In genomic region chr10:71912431-71912830, GRCh38 we compare ENCODE assay signal across 18 cellular contexts. TPM values are rescaled to one million over a fixed set of nuclear protein-coding genes. Genes with fewer than 3 reads are reported as not detected.
DNase-seq lines count a peak whose midpoint lies in the region; ATAC-seq, FAIRE-seq and TF ChIP-seq lines count a peak whose summit lies in the region.
"Had no signal": no experiment of that assay in that cellular context is flagged by ENCODE, and none has a peak within 500 bp of the region (broad histone marks: within the 10 kb centered on the region; RNA-seq: fewer than 3 reads in every experiment).

No MANE protein-coding gene starts in this region.

- H2AFZ ChIP-seq in astrocyte (ENCODE audit: low read depth, low read length) = no peak overlapping the region

- intact Hi-C loops in sigmoid colon (cut with DNase I) = no loop called here

- H4K20me1 ChIP-seq in astrocyte (ENCODE audit: insufficient read depth, low read length) = no peaks in the 10 kb centered on the region

- no peak overlapping the region for H3K27ac Mint-ChIP-seq in astrocyte (ENCODE audit: unreplicated experiment)
- H3K27ac Mint-ChIP-seq: activated CD8-positive, alpha-beta T cell treated with anti-CD3 and anti-CD28 coated beads for 36 hours had no signal

- no peaks in the 10 kb centered on the region for H3K79me2 ChIP-seq in astrocyte (ENCODE audit: insufficient read depth, low read length)

- H3K9me3 ChIP-seq in astrocyte (ENCODE audit: insufficient read depth, low read depth, low read length) (no peaks in the 10 kb centered on the region), sigmoid colon (no peaks in the 10 kb centered on the region)

- TF ChIP-seq POLR2A in sigmoid colon (IDR thresholded peaks at IDR 0.05) = no peak

- no peaks in the 10 kb centered on the region for H3K36me3 Mint-ChIP-seq in astrocyte (ENCODE audit: low read depth, unreplicated experiment)

- no peak for TF ChIP-seq EP300 in sigmoid colon (IDR thresholded peaks at IDR 0.05)

- H3K9ac ChIP-seq in astrocyte (ENCODE audit: low read length) = no peak overlapping the region

- DNase-seq in ACHN (peak; percentile 56), H7 (peak; percentile 66), astrocyte (ENCODE audit: low read depth) (no peak), glomerular visceral epithelial cell (ENCODE audit: extremely low spot score) (peak; percentile 15), sigmoid colon (no peak), NCI-H1092 (lab: John Stamatoyannopoulos, UW) (no peak)
- DNase-seq in activated CD4-positive, CD25-positive, alpha-beta regulatory T cell (lab: John Stamatoyannopoulos, UW) = no peak
- DNase-seq: activated CD8-positive, alpha-beta T cell treated with anti-CD3 and anti-CD28 coated beads for 36 hours; naive thymus-derived CD4-positive, alpha-beta T cell; NCI-H146; NCI-H510A; trophoblast cell had no signal

- peaks cover 12% of the 10 kb centered on the region for H3K9me3 Mint-ChIP-seq in astrocyte (ENCODE audit: unreplicated experiment)

- H3K4me3 Mint-ChIP-seq in astrocyte (ENCODE audit: unreplicated experiment) = no peak overlapping the region
- H3K4me3 Mint-ChIP-seq: activated CD8-positive, alpha-beta T cell treated with anti-CD3 and anti-CD28 coated beads for 36 hours; naive thymus-derived CD4-positive, alpha-beta T cell had no signal

- ATAC-seq in HG03354 (IDR thresholded peaks at IDR 0.05; ENCODE audit: poor library complexity, severe bottlenecking, unreplicated experiment) = no peak
- ATAC-seq: activated CD8-positive, alpha-beta T cell treated with anti-CD3 and anti-CD28 coated beads for 36 hours; naive thymus-derived CD4-positive, alpha-beta T cell had no signal

- peaks cover 2% of the 10 kb centered on the region for H3K4me1 Mint-ChIP-seq in astrocyte (ENCODE audit: low read depth, unreplicated experiment)

- H3K36me3 ChIP-seq in H7 (replicated peaks; ENCODE audit: control insufficient read depth, insufficient read depth, low read length) (no peaks in the 10 kb centered on the region), astrocyte (ENCODE audit: insufficient read depth, low read length) (no peaks in the 10 kb centered on the region), sigmoid colon (no peaks in the 10 kb centered on the region)

- H3K4me2 ChIP-seq in astrocyte (ENCODE audit: low read length) = no peak overlapping the region

- H3K27ac ChIP-seq in astrocyte (ENCODE audit: low read depth, low read length) (no peak overlapping the region), sigmoid colon (no peak overlapping the region)
- H3K27ac ChIP-seq: epithelial cell of prostate, skin epidermis had no signal

- no peaks in the 10 kb centered on the region for H3K27me3 ChIP-seq in H7 (ENCODE audit: control insufficient read depth, insufficient read depth, low read length)
- peaks cover 2% of the 10 kb centered on the region for H3K27me3 ChIP-seq in astrocyte (ENCODE audit: insufficient read depth, low read length)
- H3K27me3 ChIP-seq in sigmoid colon = no peaks in the 10 kb centered on the region

- FAIRE-seq in astrocyte (lab: Jason Lieb, UNC) = no peak
- FAIRE-seq: GM18507, GM19239, TTC549 had no signal

- peaks cover 7% of the 10 kb centered on the region for H3K27me3 Mint-ChIP-seq in astrocyte (ENCODE audit: low read depth, unreplicated experiment)
- H3K27me3 Mint-ChIP-seq: activated CD8-positive, alpha-beta T cell treated with anti-CD3 and anti-CD28 coated beads for 36 hours had no signal

- peak; percentile 15 for TF ChIP-seq CTCF in astrocyte (IDR thresholded peaks at IDR 0.05; ENCODE audit: insufficient read depth, low read depth, low read length)
- TF ChIP-seq CTCF in sigmoid colon (IDR thresholded peaks at IDR 0.05) = no peak

- H3K4me3 ChIP-seq in H7 (ENCODE audit: insufficient read depth, low read depth, low read length) (no peak overlapping the region), astrocyte (ENCODE audit: insufficient read depth, low read depth, low read length) (no peak overlapping the region), sigmoid colon (no peak overlapping the region)
- H3K4me3 ChIP-seq: skin epidermis had no signal

- no peaks in the 10 kb centered on the region for H3K4me1 ChIP-seq in astrocyte (ENCODE audit: insufficient read depth, low read length)
- H3K4me1 ChIP-seq in sigmoid colon = no peaks in the 10 kb centered on the region

- WGBS in sigmoid colon, 2 donors = 99% methylated on average over 2 of the region's 2 CpGs

- in situ Hi-C loops in ACHN (cut with HindIII; ENCODE audit: low pct_ligation_motif_present, low pct_unique_long_range_greater_than_20kb, low sequenced_read_pairs) = no loop called here

RNA-seq across cellular contexts. Expression of gene CHST3, which starts 51.8 kb away (rescaled TPM):
- 4.1 and 4.2 TPM in 2 replicates for total RNA-seq in H7 (2014; rRNA removed; shearing (Covaris generic))
- total RNA-seq in astrocyte (42.9 and 43.5 TPM in 2 replicates), sigmoid colon (10 to 100 TPM; 12.8 to 25.5 (median 16.5) TPM)
- 1 to 10 TPM in 1 of 3 donors, under 1 TPM in 2; 0.23 to 3.6 (median 0.60) TPM for polyA plus RNA-seq in sigmoid colon
- polyA plus RNA-seq: naive thymus-derived CD4-positive, alpha-beta T cell had no signal

Comparison
In these comparisons a context has a peak if more than half of its experiments do, and no peak if none do; other contexts are left out.
1. DNase-seq: peak in ACHN (single experiment), H7 (single experiment) and glomerular visceral epithelial cell (single experiment); none in astrocyte (single experiment), activated CD4-positive, CD25-positive, alpha-beta regulatory T cell (0 of 4), sigmoid colon (single experiment) and NCI-H1092 (single experiment).